ENCODE assay signal across 1 cellular context in the genomic region with DNA sequence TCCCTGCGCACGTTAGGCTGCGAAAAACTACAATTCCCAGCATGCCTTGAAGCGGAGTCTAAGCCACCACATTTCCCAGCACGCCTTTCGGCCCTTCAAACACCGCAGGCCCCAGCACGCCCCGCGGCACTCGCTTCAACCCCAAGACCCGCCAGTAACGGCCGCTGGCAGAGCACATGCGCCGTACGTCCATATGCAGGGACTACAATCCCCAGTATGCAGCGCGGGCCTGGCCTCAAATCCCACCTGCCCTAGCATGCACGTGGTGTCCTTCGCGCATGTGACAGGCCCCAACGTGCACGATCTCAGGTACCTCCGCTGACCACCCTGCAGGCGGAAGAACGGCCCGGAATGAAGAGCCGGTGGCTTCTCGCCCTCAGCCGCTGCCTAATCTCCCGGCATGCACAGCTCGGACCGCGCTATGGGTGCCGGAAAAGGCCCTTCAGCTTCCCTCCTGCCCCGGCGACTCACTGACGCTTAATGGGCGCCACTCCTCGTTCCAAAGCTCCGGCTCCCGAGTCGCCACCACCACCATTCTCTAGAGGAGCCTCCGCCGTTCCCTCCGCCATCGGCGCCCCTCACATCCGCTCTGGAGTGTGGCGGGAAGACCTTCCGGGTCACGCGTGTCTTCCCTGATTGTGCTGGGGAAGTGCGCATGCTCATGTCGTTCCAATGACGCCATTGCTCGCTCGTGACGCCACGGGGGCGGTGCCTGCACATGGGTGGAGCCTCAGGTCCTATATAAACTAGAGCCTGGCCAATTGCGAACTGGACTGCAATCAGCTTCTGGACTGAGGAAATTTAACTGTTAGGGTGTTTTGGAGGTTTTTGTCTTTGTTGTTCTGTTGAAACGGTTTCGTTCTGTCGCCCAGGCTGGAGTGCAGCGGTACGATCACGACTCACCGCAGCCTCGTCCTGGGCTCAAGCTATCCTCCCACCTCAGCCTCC.
TF ChIP-seq lines count a peak whose summit lies in the region.

A gene with protein sequence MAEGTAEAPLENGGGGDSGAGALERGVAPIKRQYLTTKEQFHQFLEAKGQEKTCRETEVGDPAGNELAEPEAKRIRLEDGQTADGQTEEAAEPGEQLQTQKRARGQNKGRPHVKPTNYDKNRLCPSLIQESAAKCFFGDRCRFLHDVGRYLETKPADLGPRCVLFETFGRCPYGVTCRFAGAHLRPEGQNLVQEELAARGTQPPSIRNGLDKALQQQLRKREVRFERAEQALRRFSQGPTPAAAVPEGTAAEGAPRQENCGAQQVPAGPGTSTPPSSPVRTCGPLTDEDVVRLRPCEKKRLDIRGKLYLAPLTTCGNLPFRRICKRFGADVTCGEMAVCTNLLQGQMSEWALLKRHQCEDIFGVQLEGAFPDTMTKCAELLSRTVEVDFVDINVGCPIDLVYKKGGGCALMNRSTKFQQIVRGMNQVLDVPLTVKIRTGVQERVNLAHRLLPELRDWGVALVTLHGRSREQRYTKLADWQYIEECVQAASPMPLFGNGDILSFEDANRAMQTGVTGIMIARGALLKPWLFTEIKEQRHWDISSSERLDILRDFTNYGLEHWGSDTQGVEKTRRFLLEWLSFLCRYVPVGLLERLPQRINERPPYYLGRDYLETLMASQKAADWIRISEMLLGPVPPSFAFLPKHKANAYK (minus strand): TSS at position 591 of the 948 bp plus-strand sequence. CDS start 22 bp downstream, at position 569.

TF ChIP-seq in HepG2, 621 proteins besides CTCF, POLR2A, EP300 and RAD21 (continued from another document and continues in another):
- TF ChIP-seq, protein P1, sequence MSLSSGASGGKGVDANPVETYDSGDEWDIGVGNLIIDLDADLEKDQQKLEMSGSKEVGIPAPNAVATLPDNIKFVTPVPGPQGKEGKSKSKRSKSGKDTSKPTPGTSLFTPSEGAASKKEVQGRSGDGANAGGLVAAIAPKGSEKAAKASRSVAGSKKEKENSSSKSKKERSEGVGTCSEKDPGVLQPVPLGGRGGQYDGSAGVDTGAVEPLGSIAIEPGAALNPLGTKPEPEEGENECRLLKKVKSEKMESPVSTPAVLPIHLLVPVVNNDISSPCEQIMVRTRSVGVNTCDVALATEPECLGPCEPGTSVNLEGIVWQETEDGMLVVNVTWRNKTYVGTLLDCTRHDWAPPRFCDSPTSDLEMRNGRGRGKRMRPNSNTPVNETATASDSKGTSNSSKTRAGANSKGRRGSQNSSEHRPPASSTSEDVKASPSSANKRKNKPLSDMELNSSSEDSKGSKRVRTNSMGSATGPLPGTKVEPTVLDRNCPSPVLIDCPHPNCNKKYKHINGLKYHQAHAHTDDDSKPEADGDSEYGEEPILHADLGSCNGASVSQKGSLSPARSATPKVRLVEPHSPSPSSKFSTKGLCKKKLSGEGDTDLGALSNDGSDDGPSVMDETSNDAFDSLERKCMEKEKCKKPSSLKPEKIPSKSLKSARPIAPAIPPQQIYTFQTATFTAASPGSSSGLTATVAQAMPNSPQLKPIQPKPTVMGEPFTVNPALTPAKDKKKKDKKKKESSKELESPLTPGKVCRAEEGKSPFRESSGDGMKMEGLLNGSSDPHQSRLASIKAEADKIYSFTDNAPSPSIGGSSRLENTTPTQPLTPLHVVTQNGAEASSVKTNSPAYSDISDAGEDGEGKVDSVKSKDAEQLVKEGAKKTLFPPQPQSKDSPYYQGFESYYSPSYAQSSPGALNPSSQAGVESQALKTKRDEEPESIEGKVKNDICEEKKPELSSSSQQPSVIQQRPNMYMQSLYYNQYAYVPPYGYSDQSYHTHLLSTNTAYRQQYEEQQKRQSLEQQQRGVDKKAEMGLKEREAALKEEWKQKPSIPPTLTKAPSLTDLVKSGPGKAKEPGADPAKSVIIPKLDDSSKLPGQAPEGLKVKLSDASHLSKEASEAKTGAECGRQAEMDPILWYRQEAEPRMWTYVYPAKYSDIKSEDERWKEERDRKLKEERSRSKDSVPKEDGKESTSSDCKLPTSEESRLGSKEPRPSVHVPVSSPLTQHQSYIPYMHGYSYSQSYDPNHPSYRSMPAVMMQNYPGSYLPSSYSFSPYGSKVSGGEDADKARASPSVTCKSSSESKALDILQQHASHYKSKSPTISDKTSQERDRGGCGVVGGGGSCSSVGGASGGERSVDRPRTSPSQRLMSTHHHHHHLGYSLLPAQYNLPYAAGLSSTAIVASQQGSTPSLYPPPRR (CRISPR knock-in tag; IDR thresholded peaks at IDR 0.05; ENCODE audit: borderline replicate concordance) = peak; percentile 71; the same call in 1 of the 2 replicates
- TF ChIP-seq ZNF776 (CRISPR knock-in tag; IDR thresholded peaks at IDR 0.05) = peak; percentile 67; the same call in 1 of the 2 replicates
- TF ChIP-seq, protein P2, sequence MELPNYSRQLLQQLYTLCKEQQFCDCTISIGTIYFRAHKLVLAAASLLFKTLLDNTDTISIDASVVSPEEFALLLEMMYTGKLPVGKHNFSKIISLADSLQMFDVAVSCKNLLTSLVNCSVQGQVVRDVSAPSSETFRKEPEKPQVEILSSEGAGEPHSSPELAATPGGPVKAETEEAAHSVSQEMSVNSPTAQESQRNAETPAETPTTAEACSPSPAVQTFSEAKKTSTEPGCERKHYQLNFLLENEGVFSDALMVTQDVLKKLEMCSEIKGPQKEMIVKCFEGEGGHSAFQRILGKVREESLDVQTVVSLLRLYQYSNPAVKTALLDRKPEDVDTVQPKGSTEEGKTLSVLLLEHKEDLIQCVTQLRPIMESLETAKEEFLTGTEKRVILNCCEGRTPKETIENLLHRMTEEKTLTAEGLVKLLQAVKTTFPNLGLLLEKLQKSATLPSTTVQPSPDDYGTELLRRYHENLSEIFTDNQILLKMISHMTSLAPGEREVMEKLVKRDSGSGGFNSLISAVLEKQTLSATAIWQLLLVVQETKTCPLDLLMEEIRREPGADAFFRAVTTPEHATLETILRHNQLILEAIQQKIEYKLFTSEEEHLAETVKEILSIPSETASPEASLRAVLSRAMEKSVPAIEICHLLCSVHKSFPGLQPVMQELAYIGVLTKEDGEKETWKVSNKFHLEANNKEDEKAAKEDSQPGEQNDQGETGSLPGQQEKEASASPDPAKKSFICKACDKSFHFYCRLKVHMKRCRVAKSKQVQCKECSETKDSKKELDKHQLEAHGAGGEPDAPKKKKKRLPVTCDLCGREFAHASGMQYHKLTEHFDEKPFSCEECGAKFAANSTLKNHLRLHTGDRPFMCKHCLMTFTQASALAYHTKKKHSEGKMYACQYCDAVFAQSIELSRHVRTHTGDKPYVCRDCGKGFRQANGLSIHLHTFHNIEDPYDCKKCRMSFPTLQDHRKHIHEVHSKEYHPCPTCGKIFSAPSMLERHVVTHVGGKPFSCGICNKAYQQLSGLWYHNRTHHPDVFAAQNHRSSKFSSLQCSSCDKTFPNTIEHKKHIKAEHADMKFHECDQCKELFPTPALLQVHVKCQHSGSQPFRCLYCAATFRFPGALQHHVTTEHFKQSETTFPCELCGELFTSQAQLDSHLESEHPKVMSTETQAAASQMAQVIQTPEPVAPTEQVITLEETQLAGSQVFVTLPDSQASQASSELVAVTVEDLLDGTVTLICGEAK (IDR thresholded peaks at IDR 0.05) = peak; percentile 46
- TF ChIP-seq, protein P2 (CRISPR knock-in tag; IDR thresholded peaks at IDR 0.05) = peak; percentile 75
- peak; percentile 64 for TF ChIP-seq ELF3 (CRISPR knock-in tag; IDR thresholded peaks at IDR 0.05)
- no peak for TF ChIP-seq ZBTB1 (CRISPR knock-in tag; IDR thresholded peaks at IDR 0.05; ENCODE audit: borderline replicate concordance)
- TF ChIP-seq, protein P3, sequence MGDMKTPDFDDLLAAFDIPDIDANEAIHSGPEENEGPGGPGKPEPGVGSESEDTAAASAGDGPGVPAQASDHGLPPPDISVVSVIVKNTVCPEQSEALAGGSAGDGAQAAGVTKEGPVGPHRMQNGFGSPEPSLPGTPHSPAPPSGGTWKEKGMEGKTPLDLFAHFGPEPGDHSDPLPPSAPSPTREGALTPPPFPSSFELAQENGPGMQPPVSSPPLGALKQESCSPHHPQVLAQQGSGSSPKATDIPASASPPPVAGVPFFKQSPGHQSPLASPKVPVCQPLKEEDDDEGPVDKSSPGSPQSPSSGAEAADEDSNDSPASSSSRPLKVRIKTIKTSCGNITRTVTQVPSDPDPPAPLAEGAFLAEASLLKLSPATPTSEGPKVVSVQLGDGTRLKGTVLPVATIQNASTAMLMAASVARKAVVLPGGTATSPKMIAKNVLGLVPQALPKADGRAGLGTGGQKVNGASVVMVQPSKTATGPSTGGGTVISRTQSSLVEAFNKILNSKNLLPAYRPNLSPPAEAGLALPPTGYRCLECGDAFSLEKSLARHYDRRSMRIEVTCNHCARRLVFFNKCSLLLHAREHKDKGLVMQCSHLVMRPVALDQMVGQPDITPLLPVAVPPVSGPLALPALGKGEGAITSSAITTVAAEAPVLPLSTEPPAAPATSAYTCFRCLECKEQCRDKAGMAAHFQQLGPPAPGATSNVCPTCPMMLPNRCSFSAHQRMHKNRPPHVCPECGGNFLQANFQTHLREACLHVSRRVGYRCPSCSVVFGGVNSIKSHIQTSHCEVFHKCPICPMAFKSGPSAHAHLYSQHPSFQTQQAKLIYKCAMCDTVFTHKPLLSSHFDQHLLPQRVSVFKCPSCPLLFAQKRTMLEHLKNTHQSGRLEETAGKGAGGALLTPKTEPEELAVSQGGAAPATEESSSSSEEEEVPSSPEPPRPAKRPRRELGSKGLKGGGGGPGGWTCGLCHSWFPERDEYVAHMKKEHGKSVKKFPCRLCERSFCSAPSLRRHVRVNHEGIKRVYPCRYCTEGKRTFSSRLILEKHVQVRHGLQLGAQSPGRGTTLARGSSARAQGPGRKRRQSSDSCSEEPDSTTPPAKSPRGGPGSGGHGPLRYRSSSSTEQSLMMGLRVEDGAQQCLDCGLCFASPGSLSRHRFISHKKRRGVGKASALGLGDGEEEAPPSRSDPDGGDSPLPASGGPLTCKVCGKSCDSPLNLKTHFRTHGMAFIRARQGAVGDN (CRISPR knock-in tag; IDR thresholded peaks at IDR 0.05) = peak; percentile 100
- peak; percentile 67; the same call in 1 of the 2 replicates for TF ChIP-seq ZNF446 (CRISPR knock-in tag; IDR thresholded peaks at IDR 0.05)
- no peak for TF ChIP-seq XBP1 (CRISPR knock-in tag; IDR thresholded peaks at IDR 0.05)
- no peak for TF ChIP-seq FOXA1 (IDR thresholded peaks at IDR 0.05)
- TF ChIP-seq FOXA1 (CRISPR knock-in tag; IDR thresholded peaks at IDR 0.05) = 0 out of 2 replicates have a peak, but pooled peaks have one; percentile 2
- TF ChIP-seq ATM (IDR thresholded peaks at IDR 0.05; ENCODE audit: borderline replicate concordance) = no peak
- TF ChIP-seq ZNF737 (CRISPR knock-in tag; IDR thresholded peaks at IDR 0.05; ENCODE audit: borderline replicate concordance) = peak; percentile 82; the same call in 1 of the 2 replicates
- TF ChIP-seq GABPA (IDR thresholded peaks at IDR 0.05; ENCODE audit: low read depth, low read length) = peak; percentile 82
- TF ChIP-seq GABPA (CRISPR knock-in tag; IDR thresholded peaks at IDR 0.05; ENCODE audit: low read depth) = peak; percentile 94
- TF ChIP-seq ZNF484 (CRISPR knock-in tag; IDR thresholded peaks at IDR 0.05; ENCODE audit: borderline replicate concordance, low read depth) = no peak
- TF ChIP-seq MYC (CRISPR knock-in tag; IDR thresholded peaks at IDR 0.05; ENCODE audit: borderline replicate concordance) = peak; percentile 100
- TF ChIP-seq ZNF839 (CRISPR knock-in tag; IDR thresholded peaks at IDR 0.05; ENCODE audit: borderline replicate concordance) = peak; percentile 98
- TF ChIP-seq RARA (CRISPR knock-in tag; IDR thresholded peaks at IDR 0.05) = peak; percentile 53
- TF ChIP-seq KAT7 (CRISPR knock-in tag; IDR thresholded peaks at IDR 0.05; ENCODE audit: borderline replicate concordance) = peak; percentile 67; the same call in 1 of the 2 replicates
- 0 out of 2 replicates have a peak, but pooled peaks have one; percentile 88 for TF ChIP-seq AKAP8 (CRISPR knock-in tag; IDR thresholded peaks at IDR 0.05)
- TF ChIP-seq, protein P4, sequence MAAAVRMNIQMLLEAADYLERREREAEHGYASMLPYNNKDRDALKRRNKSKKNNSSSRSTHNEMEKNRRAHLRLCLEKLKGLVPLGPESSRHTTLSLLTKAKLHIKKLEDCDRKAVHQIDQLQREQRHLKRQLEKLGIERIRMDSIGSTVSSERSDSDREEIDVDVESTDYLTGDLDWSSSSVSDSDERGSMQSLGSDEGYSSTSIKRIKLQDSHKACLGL (CRISPR knock-in tag; IDR thresholded peaks at IDR 0.05) = peak; percentile 99; the same call in 1 of the 2 replicates
- TF ChIP-seq, protein P5, sequence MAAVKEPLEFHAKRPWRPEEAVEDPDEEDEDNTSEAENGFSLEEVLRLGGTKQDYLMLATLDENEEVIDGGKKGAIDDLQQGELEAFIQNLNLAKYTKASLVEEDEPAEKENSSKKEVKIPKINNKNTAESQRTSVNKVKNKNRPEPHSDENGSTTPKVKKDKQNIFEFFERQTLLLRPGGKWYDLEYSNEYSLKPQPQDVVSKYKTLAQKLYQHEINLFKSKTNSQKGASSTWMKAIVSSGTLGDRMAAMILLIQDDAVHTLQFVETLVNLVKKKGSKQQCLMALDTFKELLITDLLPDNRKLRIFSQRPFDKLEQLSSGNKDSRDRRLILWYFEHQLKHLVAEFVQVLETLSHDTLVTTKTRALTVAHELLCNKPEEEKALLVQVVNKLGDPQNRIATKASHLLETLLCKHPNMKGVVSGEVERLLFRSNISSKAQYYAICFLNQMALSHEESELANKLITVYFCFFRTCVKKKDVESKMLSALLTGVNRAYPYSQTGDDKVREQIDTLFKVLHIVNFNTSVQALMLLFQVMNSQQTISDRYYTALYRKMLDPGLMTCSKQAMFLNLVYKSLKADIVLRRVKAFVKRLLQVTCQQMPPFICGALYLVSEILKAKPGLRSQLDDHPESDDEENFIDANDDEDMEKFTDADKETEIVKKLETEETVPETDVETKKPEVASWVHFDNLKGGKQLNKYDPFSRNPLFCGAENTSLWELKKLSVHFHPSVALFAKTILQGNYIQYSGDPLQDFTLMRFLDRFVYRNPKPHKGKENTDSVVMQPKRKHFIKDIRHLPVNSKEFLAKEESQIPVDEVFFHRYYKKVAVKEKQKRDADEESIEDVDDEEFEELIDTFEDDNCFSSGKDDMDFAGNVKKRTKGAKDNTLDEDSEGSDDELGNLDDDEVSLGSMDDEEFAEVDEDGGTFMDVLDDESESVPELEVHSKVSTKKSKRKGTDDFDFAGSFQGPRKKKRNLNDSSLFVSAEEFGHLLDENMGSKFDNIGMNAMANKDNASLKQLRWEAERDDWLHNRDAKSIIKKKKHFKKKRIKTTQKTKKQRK (IDR thresholded peaks at IDR 0.05; ENCODE audit: low read length) = no peak
